14 cellular contexts compared by ENCODE assay signal in genomic region chr6:143187173-143187908, GRCh38.
DNase-seq lines count a peak whose midpoint lies in the region; ATAC-seq and TF ChIP-seq lines count a peak whose summit lies in the region.
"Had no signal": no experiment of that assay in that cellular context is flagged by ENCODE, and none has a peak within 500 bp of the region (broad histone marks: within the 10 kb centered on the region; RNA-seq: fewer than 3 reads in every experiment).

No MANE protein-coding gene starts in this region.

- no peak overlapping the region for H3K14ac ChIP-seq in trophoblast cell (ENCODE audit: low read length)

- H3K9me3 ChIP-seq in trophoblast cell (ENCODE audit: insufficient read depth, low read depth, low read length), result no peaks in the 10 kb centered on the region
- no peaks in the 10 kb centered on the region for H3K9me3 ChIP-seq in right lobe of liver
- H3K9me3 ChIP-seq: esophagus muscularis mucosa, sigmoid colon, stomach had no signal

- no peak overlapping the region for H4K12ac ChIP-seq in trophoblast cell (ENCODE audit: low read depth, low read length)

- H3K27ac ChIP-seq in trophoblast cell (ENCODE audit: low read depth, low read length), result no peak overlapping the region
- no peak overlapping the region for H3K27ac ChIP-seq in right lobe of liver
- H3K27ac ChIP-seq: sigmoid colon, stomach had no signal

- TF ChIP-seq CTCF in fibroblast of the aortic adventitia (IDR thresholded peaks at IDR 0.05; ENCODE audit: insufficient read depth, low read length) (no peak), right lobe of liver (IDR thresholded peaks at IDR 0.05) (no peak)

- H2AFZ ChIP-seq in trophoblast cell (ENCODE audit: insufficient read depth, low read length, poor library complexity), result no peak overlapping the region

- in situ Hi-C loops in G401 (cut with HindIII; ENCODE audit: low sequenced_read_pairs), result no loop called here

- WGBS in trophoblast cell (ENCODE audit: extremely low coverage, insufficient coverage, insufficient read length), result no CpG with 5 or more reads among the region's 8 CpGs
- WGBS in right lobe of liver (ENCODE audit: insufficient coverage, low coverage, low lambda C conversion rate, missing lambda C conversion rate), result 77% methylated on average over 7 of the region's 8 CpGs

- H3K4me2 ChIP-seq in trophoblast cell (ENCODE audit: low read length), result no peak overlapping the region

- ATAC-seq in SK-N-SH treated with all-trans-retinoic acid at 6 μM for 48 hours, result peak; percentile 79
- no peak for ATAC-seq in GM18867 (IDR thresholded peaks at IDR 0.05; ENCODE audit: unreplicated experiment)
- ATAC-seq in right lobe of liver, result no peak

- H3K18ac ChIP-seq in trophoblast cell (ENCODE audit: low read length), result no peak overlapping the region

- peak; percentile 32 for DNase-seq in G401 (ENCODE audit: low spot score)
- peak; percentile 93 for DNase-seq in fibroblast of the aortic adventitia (ENCODE audit: low read depth)
- peak; percentile 3 to 79 for DNase-seq in trophoblast cell
- no peak for DNase-seq in amniotic stem cell (lab: John Stamatoyannopoulos, UW)
- DNase-seq in NCI-H748 treated with DMSO at 0.1 percent for 48 hours (lab: John Stamatoyannopoulos, UW), result no peak
- DNase-seq in right lobe of liver, result no peak
- DNase-seq: activated gamma-delta T cell treated with Interleukin-2 at 50 U/mL for 16 hours; CD4-positive, alpha-beta memory T cell; SIG-M5; sigmoid colon; stomach had no signal

- no peak overlapping the region for H3K9ac ChIP-seq in trophoblast cell (ENCODE audit: low read length)

- no peak overlapping the region for H4K8ac ChIP-seq in trophoblast cell (ENCODE audit: low read depth, low read length)

- H3K79me1 ChIP-seq in trophoblast cell (ENCODE audit: low read length), result no peaks in the 10 kb centered on the region

- no peaks in the 10 kb centered on the region for H3K79me2 ChIP-seq in trophoblast cell (ENCODE audit: control insufficient read depth, insufficient read depth, low read length, poor library complexity)

- no peak for TF ChIP-seq POLR2A in right lobe of liver (IDR thresholded peaks at IDR 0.05)

- H3K23ac ChIP-seq in trophoblast cell (ENCODE audit: low read length), result no peak overlapping the region

- H2BK12ac ChIP-seq in trophoblast cell (ENCODE audit: low read length), result no peak overlapping the region

- no peak overlapping the region for H2BK120ac ChIP-seq in trophoblast cell (ENCODE audit: insufficient read depth, low read length, poor library complexity)

- intact Hi-C loops in right lobe of liver (cut with DNase I), result no loop called here

- H3K4me1 ChIP-seq in trophoblast cell (ENCODE audit: control insufficient read depth in 1 of 2, insufficient read depth in 2 of 2, low read length in 2 of 2) (no peaks in the 10 kb centered on the region), right lobe of liver (no peaks in the 10 kb centered on the region)

- H4K91ac ChIP-seq in trophoblast cell (ENCODE audit: low read depth, low read length), result no peak overlapping the region

- no peaks in the 10 kb centered on the region for H3K27me3 ChIP-seq in trophoblast cell (ENCODE audit: insufficient read depth, low read length)
- no peaks in the 10 kb centered on the region for H3K27me3 ChIP-seq in right lobe of liver
- H3K27me3 ChIP-seq: esophagus muscularis mucosa, sigmoid colon, stomach had no signal

- H2AK5ac ChIP-seq in trophoblast cell (ENCODE audit: low read length), result no peak overlapping the region

- H3K4ac ChIP-seq in trophoblast cell (ENCODE audit: low read depth, low read length), result no peak overlapping the region

- H3K4me3 ChIP-seq in fibroblast of the aortic adventitia (ENCODE audit: low read depth, low read length), result no peak overlapping the region
- H3K4me3 ChIP-seq in trophoblast cell (ENCODE audit: low read depth, low read length), result no peak overlapping the region
- H3K4me3 ChIP-seq in right lobe of liver, result no peak overlapping the region
- H3K4me3 ChIP-seq: esophagus muscularis mucosa, sigmoid colon, stomach had no signal

- H2BK5ac ChIP-seq in trophoblast cell (ENCODE audit: low read depth, low read length, poor library complexity), result no peak overlapping the region

- H3K36me3 ChIP-seq in trophoblast cell (ENCODE audit: control insufficient read depth in 1 of 2, insufficient read depth in 2 of 2, low read length in 2 of 2) (no peaks in the 10 kb centered on the region), right lobe of liver (peaks cover 0 to 30% (median 0%) of the 10 kb centered on the region in 4 donors)
- H3K36me3 ChIP-seq: esophagus muscularis mucosa, sigmoid colon had no signal

TF ChIP-seq in SK-N-SH treated with all-trans-retinoic acid at 6 μM for 48 hours, 23 proteins besides CTCF, POLR2A, EP300 and RAD21:
- TF ChIP-seq ESRRG (CRISPR knock-in tag; IDR thresholded peaks at IDR 0.05) (no peak), ZFP3 (CRISPR knock-in tag; IDR thresholded peaks at IDR 0.05) (no peak), TOX (CRISPR knock-in tag; IDR thresholded peaks at IDR 0.05; ENCODE audit: borderline replicate concordance) (no peak), ISL1 (CRISPR knock-in tag; IDR thresholded peaks at IDR 0.05) (no peak), SNAI2 (CRISPR knock-in tag; IDR thresholded peaks at IDR 0.05) (no peak), PATZ1 (CRISPR knock-in tag; IDR thresholded peaks at IDR 0.05; ENCODE audit: borderline replicate concordance) (no peak), GLIS3 (CRISPR knock-in tag; IDR thresholded peaks at IDR 0.05) (no peak), TCF4 (CRISPR knock-in tag; IDR thresholded peaks at IDR 0.05; ENCODE audit: borderline replicate concordance) (no peak), ZFP30 (CRISPR knock-in tag; IDR thresholded peaks at IDR 0.05) (no peak), CSDC2 (CRISPR knock-in tag; IDR thresholded peaks at IDR 0.05) (no peak)
- TF ChIP-seq, protein P1, sequence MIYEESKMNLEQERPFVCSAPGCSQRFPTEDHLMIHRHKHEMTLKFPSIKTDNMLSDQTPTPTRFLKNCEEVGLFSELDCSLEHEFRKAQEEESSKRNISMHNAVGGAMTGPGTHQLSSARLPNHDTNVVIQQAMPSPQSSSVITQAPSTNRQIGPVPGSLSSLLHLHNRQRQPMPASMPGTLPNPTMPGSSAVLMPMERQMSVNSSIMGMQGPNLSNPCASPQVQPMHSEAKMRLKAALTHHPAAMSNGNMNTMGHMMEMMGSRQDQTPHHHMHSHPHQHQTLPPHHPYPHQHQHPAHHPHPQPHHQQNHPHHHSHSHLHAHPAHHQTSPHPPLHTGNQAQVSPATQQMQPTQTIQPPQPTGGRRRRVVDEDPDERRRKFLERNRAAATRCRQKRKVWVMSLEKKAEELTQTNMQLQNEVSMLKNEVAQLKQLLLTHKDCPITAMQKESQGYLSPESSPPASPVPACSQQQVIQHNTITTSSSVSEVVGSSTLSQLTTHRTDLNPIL (CRISPR knock-in tag; IDR thresholded peaks at IDR 0.05; ENCODE audit: low read depth), result no peak
- TF ChIP-seq, protein P2, sequence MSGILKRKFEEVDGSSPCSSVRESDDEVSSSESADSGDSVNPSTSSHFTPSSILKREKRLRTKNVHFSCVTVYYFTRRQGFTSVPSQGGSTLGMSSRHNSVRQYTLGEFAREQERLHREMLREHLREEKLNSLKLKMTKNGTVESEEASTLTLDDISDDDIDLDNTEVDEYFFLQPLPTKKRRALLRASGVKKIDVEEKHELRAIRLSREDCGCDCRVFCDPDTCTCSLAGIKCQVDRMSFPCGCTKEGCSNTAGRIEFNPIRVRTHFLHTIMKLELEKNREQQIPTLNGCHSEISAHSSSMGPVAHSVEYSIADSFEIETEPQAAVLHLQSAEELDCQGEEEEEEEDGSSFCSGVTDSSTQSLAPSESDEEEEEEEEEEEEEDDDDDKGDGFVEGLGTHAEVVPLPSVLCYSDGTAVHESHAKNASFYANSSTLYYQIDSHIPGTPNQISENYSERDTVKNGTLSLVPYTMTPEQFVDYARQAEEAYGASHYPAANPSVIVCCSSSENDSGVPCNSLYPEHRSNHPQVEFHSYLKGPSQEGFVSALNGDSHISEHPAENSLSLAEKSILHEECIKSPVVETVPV (CRISPR knock-in tag; IDR thresholded peaks at IDR 0.05), result no peak
TF ChIP-seq in SK-N-SH treated with all-trans-retinoic acid at 6 μM for 48 hours: peak in this region for 0.

Comparison
In these comparisons a context has a peak if more than half of its experiments do, and no peak if none do; other contexts are left out.
1. DNase-seq: peak in G401 (single experiment), fibroblast of the aortic adventitia (single experiment) and trophoblast cell (2 of 2); none in amniotic stem cell (single experiment), NCI-H748 treated with DMSO at 0.1 percent for 48 hours (single experiment) and right lobe of liver (0 of 3).